Comparison of ENCODE assay signal across 19 cellular contexts in the genomic region with DNA sequence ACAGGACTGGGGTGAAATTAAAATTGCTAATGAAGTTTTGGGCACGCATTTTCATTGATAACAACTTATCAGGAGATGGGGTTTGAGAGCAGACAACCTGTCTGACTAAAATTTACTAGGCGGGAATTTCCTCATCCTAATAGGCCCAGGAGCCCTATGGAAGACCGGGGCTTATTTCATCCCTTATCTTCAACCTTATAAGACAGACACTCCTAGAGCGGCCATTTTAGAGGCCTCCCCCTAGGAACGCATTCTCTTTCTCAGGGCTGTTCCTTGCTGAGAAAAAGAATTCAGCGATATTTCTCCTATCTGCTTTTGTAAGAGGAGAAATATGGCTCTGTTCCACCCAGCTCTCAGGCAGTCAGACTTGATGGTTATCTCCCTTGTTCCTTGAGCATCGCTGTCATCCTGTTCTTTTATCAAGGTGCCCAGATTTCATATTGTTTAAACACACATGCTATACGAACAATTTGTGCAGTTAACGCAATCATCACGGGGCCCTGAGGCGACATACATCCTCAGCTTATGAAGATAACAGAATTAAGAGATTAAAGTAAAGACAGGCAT.
"Had no signal": no experiment of that assay in that cellular context is flagged by ENCODE, and none has a peak within 500 bp of the region (broad histone marks: within the 10 kb centered on the region; RNA-seq: fewer than 3 reads in every experiment).

No MANE protein-coding gene starts in this region.

- DNase-seq: effector CD4-positive, alpha-beta T cell; foreskin melanocyte; heart right ventricle; hypothalamus; islet precursor cell; natural killer cell; sigmoid colon; stimulated activated CD4-positive, alpha-beta T cell treated with anti-CD3 and anti-CD28 coated beads, Interleukin-2, amount 100 ng/mL, for 24 hours; stimulated activated CD4-positive, alpha-beta T cell treated with anti-CD3 and anti-CD28 coated beads, Interleukin-4, amount 100 ng/mL, for 4 hours; stimulated activated naive B cell treated with anti-CD40 and anti-IgM and Interleukin-4, amounts not matched to agents 10 μg/mL and 1 μg/mL and 100 μg/mL, for 72 hours; stimulated activated naive CD8-positive, alpha-beta T cell treated with anti-CD3 and anti-CD28 coated beads, Interleukin-15, amount 100 ng/mL, for 72 hours; testis had no signal

- H3K27me3 Mint-ChIP-seq: stimulated activated naive CD8-positive, alpha-beta T cell treated with anti-CD3 and anti-CD28 coated beads, Interleukin-15, amount 100 ng/mL, for 72 hours had no signal

- H3K27ac Mint-ChIP-seq: mesothelial cell of epicardium; natural killer cell; stimulated activated naive B cell treated with anti-CD40 and anti-IgM and Interleukin-4, amounts not matched to agents 10 μg/mL and 1 μg/mL and 100 μg/mL, for 72 hours; stimulated activated naive CD8-positive, alpha-beta T cell treated with anti-CD3 and anti-CD28 coated beads, Interleukin-15, amount 100 ng/mL, for 72 hours had no signal

- H3K4me3 ChIP-seq: coronary artery, heart right ventricle, right atrium auricular region, sigmoid colon, skin epidermis, testis, tibial nerve had no signal

- H3K4me1 Mint-ChIP-seq: natural killer cell; neural crest cell; stimulated activated naive B cell treated with anti-CD40 and anti-IgM and Interleukin-4, amounts not matched to agents 10 μg/mL and 1 μg/mL and 100 μg/mL, for 72 hours; stimulated activated naive CD8-positive, alpha-beta T cell treated with anti-CD3 and anti-CD28 coated beads, Interleukin-15, amount 100 ng/mL, for 72 hours had no signal

- H3K4me3 Mint-ChIP-seq: mesothelial cell of epicardium; natural killer cell; neural crest cell; stimulated activated naive B cell treated with anti-CD40 and anti-IgM and Interleukin-4, amounts not matched to agents 10 μg/mL and 1 μg/mL and 100 μg/mL, for 72 hours; stimulated activated naive CD8-positive, alpha-beta T cell treated with anti-CD3 and anti-CD28 coated beads, Interleukin-15, amount 100 ng/mL, for 72 hours had no signal

- H3K9me3 ChIP-seq: testis had no signal

- H3K4me1 ChIP-seq: heart right ventricle, right atrium auricular region, sigmoid colon, testis had no signal

- ATAC-seq: heart right ventricle; left lobe of liver; natural killer cell; stimulated activated naive B cell treated with anti-CD40 and anti-IgM and Interleukin-4, amounts not matched to agents 10 μg/mL and 1 μg/mL and 100 μg/mL, for 72 hours; stimulated activated naive CD8-positive, alpha-beta T cell treated with anti-CD3 and anti-CD28 coated beads, Interleukin-15, amount 100 ng/mL, for 72 hours had no signal

- H3K27me3 ChIP-seq: heart right ventricle, right atrium auricular region, sigmoid colon, testis, tibial nerve had no signal

- H3K36me3 ChIP-seq: heart right ventricle, right atrium auricular region, sigmoid colon, tibial nerve had no signal

- H3K27ac ChIP-seq: coronary artery, heart right ventricle, right atrium auricular region, sigmoid colon, skin epidermis, testis, tibial nerve had no signal
